8 cellular contexts compared by ENCODE assay signal in the genomic region with DNA sequence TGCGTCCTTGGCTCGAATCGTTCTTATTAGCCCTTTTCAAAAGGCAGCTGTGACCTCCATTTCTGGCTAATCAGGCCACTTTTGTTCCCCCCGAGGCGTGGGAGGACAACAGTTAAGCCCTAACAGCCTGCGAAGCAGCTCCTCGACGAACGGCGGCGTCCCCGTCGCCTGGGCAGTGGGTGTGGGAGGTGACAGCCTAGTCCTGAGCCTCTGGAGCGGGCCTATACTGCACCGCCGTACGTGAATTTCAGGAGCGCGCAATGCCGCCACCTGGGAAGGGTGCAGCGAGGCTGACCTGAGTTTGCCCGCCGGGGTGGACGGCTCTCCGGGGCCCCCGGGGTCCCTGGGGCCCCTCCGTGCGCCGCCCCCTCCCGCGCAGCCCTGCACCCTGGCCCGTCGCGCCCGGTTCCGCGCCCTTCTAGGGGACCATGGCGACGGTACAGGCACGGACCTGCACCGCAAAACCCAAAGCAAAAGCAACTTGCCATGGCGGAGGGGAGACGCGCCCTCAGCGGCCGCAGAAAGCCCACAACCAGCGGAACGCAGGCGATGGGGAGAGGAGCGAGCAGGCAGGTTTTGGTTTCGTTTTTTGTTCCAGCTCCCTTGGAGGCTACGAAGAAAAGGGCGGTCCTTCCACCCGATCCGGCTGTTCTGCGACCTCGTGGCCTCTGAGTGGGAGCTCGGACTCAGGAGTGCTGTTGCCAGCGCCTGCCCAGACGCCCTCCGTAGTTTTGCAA. TPM values are rescaled to one million over a fixed set of nuclear protein-coding genes. Genes with fewer than 3 reads are reported as not detected.
DNase-seq lines count a peak whose midpoint lies in the region; ATAC-seq and TF ChIP-seq lines count a peak whose summit lies in the region.

A gene (minus strand): TSS at position 624 of the 737 bp plus-strand sequence. CDS start 136 bp downstream, at position 488.

- in situ Hi-C loops in mammary epithelial cell (cut with MboI; ENCODE audit: low sequenced_read_pairs in 2 of 2) = no loop called here

- no peaks in the 10 kb centered on the region for H3K36me3 ChIP-seq in WERI-Rb-1
- H3K36me3 ChIP-seq in mammary epithelial cell (ENCODE audit: insufficient read depth, low read length) = no peaks in the 10 kb centered on the region
- no peaks in the 10 kb centered on the region for H3K36me3 ChIP-seq in smooth muscle cell (ENCODE audit: low read depth)

- BruUV-seq in mammary epithelial cell (replicated peaks; lab: Mats Ljungman, UMichigan) = no TSS peak

- CTCF ChIA-PET in mammary epithelial cell (lab: Charles Lee; ENCODE audit: low non-redundant PET) = no interaction called here

- no peaks in the 10 kb centered on the region for H3K9me3 Mint-ChIP-seq in immature natural killer cell

- H3K9me3 ChIP-seq in WERI-Rb-1 (ENCODE audit: severe bottlenecking) (no peaks in the 10 kb centered on the region), mammary epithelial cell (replicated peaks; ENCODE audit: insufficient read depth, low read length) (no peaks in the 10 kb centered on the region), smooth muscle cell (replicated peaks; ENCODE audit: low read depth) (no peaks in the 10 kb centered on the region)

- H3K9ac ChIP-seq in mammary epithelial cell (ENCODE audit: insufficient read depth, low read length) (peak within 1 kb of the TSS; percentile 94), smooth muscle cell (ENCODE audit: low read depth) (peak within 1 kb of the TSS; percentile 85)

- H2AFZ ChIP-seq in mammary epithelial cell (ENCODE audit: low read depth, low read length) (peak within 1 kb of the TSS; percentile 100), smooth muscle cell (ENCODE audit: low read depth) (peak within 1 kb of the TSS; percentile 96)

- no peaks in the 10 kb centered on the region for H4K20me1 ChIP-seq in mammary epithelial cell (ENCODE audit: insufficient read depth, low read length)
- no peaks in the 10 kb centered on the region for H4K20me1 ChIP-seq in smooth muscle cell (ENCODE audit: low read depth)

- DNase-seq in SHP77 (lab: John Stamatoyannopoulos, UW) (peak; percentile 0 to 5), SHP77 treated with DMSO at 0.1 percent for 48 hours (lab: John Stamatoyannopoulos, UW) (no peak), NCI-H2081 treated with DMSO at 0.1 percent for 48 hours (lab: John Stamatoyannopoulos, UW) (peak; percentile 10), WERI-Rb-1 (peak; percentile 68), mammary epithelial cell (peak; percentile 81), immature natural killer cell (peak; percentile 91 to 93 (median 92)), smooth muscle cell (lab: John Stamatoyannopoulos, UW; ENCODE audit: unreplicated experiment) (peak; percentile 41)

- H3K27me3 ChIP-seq in WERI-Rb-1 (ENCODE audit: insufficient read depth, low read depth, severe bottlenecking) (no peaks in the 10 kb centered on the region), mammary epithelial cell (ENCODE audit: insufficient read depth, low read length) (no peaks in the 10 kb centered on the region), smooth muscle cell (ENCODE audit: low read depth) (no peaks in the 10 kb centered on the region)

- H3F3A ChIP-seq in smooth muscle cell (ENCODE audit: low read depth) = no peaks in the 10 kb centered on the region

- H3K27me3 Mint-ChIP-seq in immature natural killer cell (ENCODE audit: low read depth in 3 of 3) = peaks cover 3 to 11% (median 10%) of the 10 kb centered on the region in 3 donors

- 0% methylated on average over 25 of the region's 61 CpGs for WGBS in mammary epithelial cell (ENCODE audit: low coverage, missing lambda C conversion rate)
- 3% methylated on average over 60 of the region's 61 CpGs for WGBS in smooth muscle cell (ENCODE audit: low lambda C conversion rate)

- H3K4me2 ChIP-seq in mammary epithelial cell (ENCODE audit: insufficient read depth, low read depth, low read length) = peak within 1 kb of the TSS; percentile 100
- H3K4me2 ChIP-seq in smooth muscle cell = peak within 1 kb of the TSS; percentile 87

- H3K4me1 ChIP-seq in mammary epithelial cell (ENCODE audit: insufficient read depth, low read length) = peaks cover 16% of the 10 kb centered on the region
- peaks cover 4% of the 10 kb centered on the region for H3K4me1 ChIP-seq in smooth muscle cell (ENCODE audit: low read depth)

- H3K36me3 Mint-ChIP-seq in immature natural killer cell = peaks cover 0 to 4% (median 0%) of the 10 kb centered on the region in 3 donors

- H3K27ac ChIP-seq in WERI-Rb-1 = peak within 1 kb of the TSS; percentile 57
- peak within 1 kb of the TSS; percentile 95 for H3K27ac ChIP-seq in mammary epithelial cell (ENCODE audit: insufficient read depth, low read depth, low read length)
- H3K27ac ChIP-seq in smooth muscle cell (ENCODE audit: low read depth) = peak within 1 kb of the TSS; percentile 62

- H3K79me2 ChIP-seq in mammary epithelial cell (ENCODE audit: insufficient read depth, low read length) (peaks cover 4% of the 10 kb centered on the region), smooth muscle cell (ENCODE audit: low read depth) (no peaks in the 10 kb centered on the region)

- H3K4me3 ChIP-seq in WERI-Rb-1 (ENCODE audit: low read depth, low read length) = peak within 1 kb of the TSS; percentile 52
- H3K4me3 ChIP-seq in mammary epithelial cell (replicated peaks in 1 of 3; ENCODE audit: insufficient read depth in 1 of 3, low read depth in 2 of 3, low read length in 3 of 3) = peak within 1 kb of the TSS; percentile 74 to 82 (median 75)
- H3K4me3 ChIP-seq in smooth muscle cell = peak within 1 kb of the TSS; percentile 92

- H3K4me1 Mint-ChIP-seq in immature natural killer cell = peaks cover 29 to 34% of the 10 kb centered on the region in 2 donors

- peak within 1 kb of the TSS; percentile 93 to 100 (median 96) for H3K27ac Mint-ChIP-seq in immature natural killer cell

- intact Hi-C loops in mammary epithelial cell (cut with micrococcal nuclease) = loop anchor here (2.0 kb wide), 1 partner anchor 175 kb away; no protein-coding TSS in a partner anchor

- dilution Hi-C loops in mammary epithelial cell (cut with HindIII; ENCODE audit: low sequenced_read_pairs) = no loop called here

- TF ChIP-seq CTCF in WERI-Rb-1 (IDR thresholded peaks at IDR 0.05; ENCODE audit: low read depth, low read length) = 0 out of 2 replicates have a peak, but pooled peaks have one; percentile 0
- no peak for TF ChIP-seq CTCF in mammary epithelial cell (conservative IDR thresholded peaks at IDR 0.05 in 1 of 2, IDR thresholded peaks at IDR 0.05 in 1 of 2; ENCODE audit: extremely low read depth in 1 of 2, insufficient read depth in 1 of 2, low read depth in 1 of 2, low read length in 2 of 2)
- no peak for TF ChIP-seq CTCF in smooth muscle cell (IDR thresholded peaks at IDR 0.05; ENCODE audit: borderline replicate concordance, insufficient read depth, poor library complexity, severe bottlenecking)

- H3K4me3 Mint-ChIP-seq in immature natural killer cell = peak within 1 kb of the TSS; percentile 87 to 97 (median 96)

- peak; percentile 94 for ATAC-seq in HG03039 (IDR thresholded peaks at IDR 0.05; ENCODE audit: unreplicated experiment)

RNA-seq across cellular contexts. Expression of the gene that starts here (rescaled TPM):
- 1 to 10 TPM; 2.6 to 4.2 TPM for total RNA-seq in mammary epithelial cell
- polyA plus RNA-seq in mammary epithelial cell = 1.8 TPM
- 1.9 TPM for polyA minus RNA-seq in mammary epithelial cell
- polyA plus RNA-seq in immature natural killer cell = 1 to 10 TPM in 2 of 3 donors, under 1 TPM in 1; 0.83 to 3.8 (median 1.6) TPM
- 3.9 and 4.2 TPM in 2 replicates for total RNA-seq in smooth muscle cell
- 0.47 and 1.3 TPM in 2 replicates for polyA plus RNA-seq in smooth muscle cell
